ENCODE assay signal across 18 cellular contexts in the genomic region with DNA sequence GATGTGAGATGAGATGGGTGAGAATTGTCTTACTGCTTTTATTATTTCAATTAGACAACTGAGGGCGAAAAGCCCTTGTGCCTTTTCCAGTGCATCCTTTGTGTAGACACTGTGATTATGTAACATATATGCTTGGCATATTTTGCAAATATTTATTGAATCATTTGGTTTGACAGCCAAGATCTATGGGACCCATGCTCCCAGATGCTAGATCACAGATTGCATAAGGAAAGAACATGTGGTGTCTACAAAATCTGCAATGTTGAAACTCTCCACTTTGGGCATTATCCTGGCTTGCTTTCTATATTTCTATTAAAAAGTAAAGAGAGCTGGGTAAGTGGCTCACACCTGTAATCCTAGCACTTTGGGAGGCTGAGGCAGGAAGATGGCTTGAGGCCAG. TPM values are rescaled to one million over a fixed set of nuclear protein-coding genes. Genes with fewer than 3 reads are reported as not detected.
"Had no signal": no experiment of that assay in that cellular context is flagged by ENCODE, and none has a peak within 500 bp of the region (broad histone marks: within the 10 kb centered on the region; RNA-seq: fewer than 3 reads in every experiment).

No MANE protein-coding gene starts in this region.

- DNase-seq: dermis blood vessel endothelial cell; esophagus squamous epithelium; heart left ventricle; hippocampal formation; kidney glomerular epithelial cell; naive thymus-derived CD4-positive, alpha-beta T cell; nucleus accumbens; pancreas; right cardiac atrium; stimulated activated CD4-positive, alpha-beta T cell treated with anti-CD3 and anti-CD28 coated beads, Interleukin-2, amount 100 ng/mL, for 48 hours; stimulated activated naive CD8-positive, alpha-beta T cell treated with anti-CD3 and anti-CD28 coated beads, Interleukin-15, Interleukin-2, amounts not matched to agents 100 U/mL and 50 U/mL, for 24 hours; thyroid gland had no signal

- H3K27me3 Mint-ChIP-seq: naive thymus-derived CD4-positive, alpha-beta T cell; type B pancreatic cell had no signal

- H3K36me3 Mint-ChIP-seq: neural progenitor cell, type B pancreatic cell had no signal

- ATAC-seq: heart left ventricle; naive thymus-derived CD4-positive, alpha-beta T cell; pancreas; right cardiac atrium; stimulated activated naive CD8-positive, alpha-beta T cell treated with anti-CD3 and anti-CD28 coated beads, Interleukin-15, Interleukin-2, amounts not matched to agents 100 U/mL and 50 U/mL, for 24 hours had no signal

- H3K9me3 Mint-ChIP-seq: naive thymus-derived CD4-positive, alpha-beta T cell; neural progenitor cell; type B pancreatic cell had no signal

- H3K27ac Mint-ChIP-seq: neural progenitor cell, progenitor cell of endocrine pancreas, type B pancreatic cell had no signal

- H3K4me3 Mint-ChIP-seq: naive thymus-derived CD4-positive, alpha-beta T cell; neural progenitor cell; type B pancreatic cell had no signal

RNA-seq across cellular contexts. Expression of a gene that starts 23.2 kb away (rescaled TPM):
- total RNA-seq: dermis blood vessel endothelial cell; epithelial cell of proximal tubule; glomerular endothelial cell; lung microvascular endothelial cell; naive thymus-derived CD4-positive, alpha-beta T cell had no signal
